ENCODE assay signal across 1 cellular context in the genomic region with DNA sequence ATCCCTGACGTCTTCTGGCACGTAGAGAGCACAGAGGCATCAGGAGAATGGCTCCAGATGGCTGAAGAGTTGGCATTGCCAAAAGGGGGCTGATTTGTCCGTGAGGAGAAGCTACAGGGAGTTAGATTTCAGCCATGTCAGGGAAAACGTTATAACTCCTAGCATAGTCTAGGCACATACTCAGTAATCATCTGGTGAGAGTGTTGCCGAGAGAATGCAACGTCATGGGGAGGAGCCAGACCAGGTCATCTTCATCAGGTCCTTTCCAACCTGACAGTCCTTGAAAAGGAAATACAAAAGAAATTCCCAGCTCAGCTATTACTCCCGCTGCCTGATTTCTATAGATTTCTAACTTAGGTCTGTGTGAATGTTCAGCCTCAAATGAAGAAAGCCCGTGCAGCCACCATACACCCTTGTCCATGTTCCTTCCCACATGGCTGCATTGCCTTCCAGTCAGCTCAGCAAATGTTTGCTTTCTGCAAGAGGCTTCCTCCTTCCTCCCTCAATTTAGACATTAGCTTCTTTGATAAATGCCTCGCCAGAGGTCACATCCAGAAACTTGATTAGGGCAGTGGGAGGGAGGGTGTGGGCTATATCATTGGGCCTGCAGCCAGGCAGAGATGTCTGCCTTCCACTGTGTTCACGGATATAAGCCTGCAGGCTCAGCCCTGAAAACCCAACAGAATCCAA.
TF ChIP-seq lines count a peak whose summit lies in the region.

No MANE protein-coding gene starts in this region.

TF ChIP-seq in SK-N-SH, 30 proteins besides CTCF, POLR2A, EP300 and RAD21 (continued from another document):
- TF ChIP-seq, protein P1, sequence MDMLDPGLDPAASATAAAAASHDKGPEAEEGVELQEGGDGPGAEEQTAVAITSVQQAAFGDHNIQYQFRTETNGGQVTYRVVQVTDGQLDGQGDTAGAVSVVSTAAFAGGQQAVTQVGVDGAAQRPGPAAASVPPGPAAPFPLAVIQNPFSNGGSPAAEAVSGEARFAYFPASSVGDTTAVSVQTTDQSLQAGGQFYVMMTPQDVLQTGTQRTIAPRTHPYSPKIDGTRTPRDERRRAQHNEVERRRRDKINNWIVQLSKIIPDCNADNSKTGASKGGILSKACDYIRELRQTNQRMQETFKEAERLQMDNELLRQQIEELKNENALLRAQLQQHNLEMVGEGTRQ (IDR thresholded peaks at IDR 0.05; ENCODE audit: borderline replicate concordance, low read depth, low read length), result no peak
- TF ChIP-seq, protein P2, sequence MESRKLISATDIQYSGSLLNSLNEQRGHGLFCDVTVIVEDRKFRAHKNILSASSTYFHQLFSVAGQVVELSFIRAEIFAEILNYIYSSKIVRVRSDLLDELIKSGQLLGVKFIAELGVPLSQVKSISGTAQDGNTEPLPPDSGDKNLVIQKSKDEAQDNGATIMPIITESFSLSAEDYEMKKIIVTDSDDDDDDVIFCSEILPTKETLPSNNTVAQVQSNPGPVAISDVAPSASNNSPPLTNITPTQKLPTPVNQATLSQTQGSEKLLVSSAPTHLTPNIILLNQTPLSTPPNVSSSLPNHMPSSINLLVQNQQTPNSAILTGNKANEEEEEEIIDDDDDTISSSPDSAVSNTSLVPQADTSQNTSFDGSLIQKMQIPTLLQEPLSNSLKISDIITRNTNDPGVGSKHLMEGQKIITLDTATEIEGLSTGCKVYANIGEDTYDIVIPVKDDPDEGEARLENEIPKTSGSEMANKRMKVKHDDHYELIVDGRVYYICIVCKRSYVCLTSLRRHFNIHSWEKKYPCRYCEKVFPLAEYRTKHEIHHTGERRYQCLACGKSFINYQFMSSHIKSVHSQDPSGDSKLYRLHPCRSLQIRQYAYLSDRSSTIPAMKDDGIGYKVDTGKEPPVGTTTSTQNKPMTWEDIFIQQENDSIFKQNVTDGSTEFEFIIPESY (IDR thresholded peaks at IDR 0.05; ENCODE audit: borderline replicate concordance, low read depth), result no peak
- TF ChIP-seq SMC3 (IDR thresholded peaks at IDR 0.05; ENCODE audit: low read depth, low read length) (peak; percentile 26; the same call in 1 of the 2 replicates), EZH2phosphoT487 (IDR thresholded peaks at IDR 0.05; ENCODE audit: borderline replicate concordance, low read depth) (no peak), FOXJ3 (CRISPR knock-in tag; IDR thresholded peaks at IDR 0.05) (peak; percentile 86)
- TF ChIP-seq, protein P3, sequence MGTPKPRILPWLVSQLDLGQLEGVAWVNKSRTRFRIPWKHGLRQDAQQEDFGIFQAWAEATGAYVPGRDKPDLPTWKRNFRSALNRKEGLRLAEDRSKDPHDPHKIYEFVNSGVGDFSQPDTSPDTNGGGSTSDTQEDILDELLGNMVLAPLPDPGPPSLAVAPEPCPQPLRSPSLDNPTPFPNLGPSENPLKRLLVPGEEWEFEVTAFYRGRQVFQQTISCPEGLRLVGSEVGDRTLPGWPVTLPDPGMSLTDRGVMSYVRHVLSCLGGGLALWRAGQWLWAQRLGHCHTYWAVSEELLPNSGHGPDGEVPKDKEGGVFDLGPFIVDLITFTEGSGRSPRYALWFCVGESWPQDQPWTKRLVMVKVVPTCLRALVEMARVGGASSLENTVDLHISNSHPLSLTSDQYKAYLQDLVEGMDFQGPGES (IDR thresholded peaks at IDR 0.05; ENCODE audit: low read depth, low read length), result no peak
TF ChIP-seq in SK-N-SH: peak in this region for 9.
